ENCODE assay signal across 16 cellular contexts in the genomic region with DNA sequence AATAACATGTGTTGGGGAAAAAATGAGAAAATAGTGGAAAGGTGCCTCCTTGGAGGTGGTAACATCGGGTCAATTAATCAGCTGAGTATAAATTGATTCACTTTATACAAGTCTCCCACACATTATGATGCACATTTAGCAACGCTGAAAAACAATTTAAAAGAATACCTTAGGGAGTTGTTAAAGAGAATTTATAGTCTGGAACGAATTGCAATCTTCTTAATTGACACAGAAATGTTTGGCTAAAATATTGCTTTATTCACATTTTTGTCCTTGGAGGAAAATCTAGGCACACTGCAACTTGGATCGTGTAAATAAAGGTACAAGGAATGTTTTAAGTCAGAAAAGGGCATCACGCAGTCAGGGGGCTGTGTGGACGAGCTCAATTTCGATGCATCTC.
DNase-seq lines count a peak whose midpoint lies in the region; TF ChIP-seq lines count a peak whose summit lies in the region.
"Had no signal": no experiment of that assay in that cellular context is flagged by ENCODE, and none has a peak within 500 bp of the region (broad histone marks: within the 10 kb centered on the region; RNA-seq: fewer than 3 reads in every experiment).

No MANE protein-coding gene starts in this region.

- H3K36me3 Mint-ChIP-seq in MCF 10A (ENCODE audit: insufficient read depth, unreplicated experiment), result peaks cover 5% of the 10 kb centered on the region
- H3K36me3 Mint-ChIP-seq: activated CD4-positive, alpha-beta memory T cell treated with anti-CD3 and anti-CD28 coated beads for 36 hours had no signal

- H3K23ac ChIP-seq in mesendoderm (ENCODE audit: low read length), result no peak overlapping the region

- H2BK15ac ChIP-seq in mesendoderm (replicated peaks; ENCODE audit: low read depth), result no peak overlapping the region

- H3K9me3 Mint-ChIP-seq in MCF 10A (ENCODE audit: unreplicated experiment), result no peaks in the 10 kb centered on the region
- H3K9me3 Mint-ChIP-seq: activated CD4-positive, alpha-beta memory T cell treated with anti-CD3 and anti-CD28 coated beads for 36 hours; activated T-cell treated with anti-CD3 and anti-CD28 coated beads, Interleukin-2, amount 50 U/mL, for 4 hours; central memory CD8-positive, alpha-beta T cell had no signal

- no peaks in the 10 kb centered on the region for H3K79me2 ChIP-seq in mesendoderm (ENCODE audit: control insufficient read depth, insufficient read depth, low read length)

- WGBS in mesendoderm (ENCODE audit: extremely low coverage, insufficient coverage, low lambda C conversion rate), result no CpG with 5 or more reads among the region's 7 CpGs
- 24 to 28% methylated on average over 7 of the region's 7 CpGs for WGBS in thyroid gland, 2 donors

- peak overlapping the region in 2 of 3 donors; percentile 20 to 54 for H3K4me3 ChIP-seq in breast epithelium
- H3K4me3 ChIP-seq in duodenal mucosa (ENCODE audit: low read depth in 1 of 2, low read length in 2 of 2), result peak overlapping the region; percentile 35 to 59
- H3K4me3 ChIP-seq in mesendoderm (ENCODE audit: low read length), result no peak overlapping the region
- H3K4me3 ChIP-seq in thyroid gland (replicated peaks in 1 of 3), result peak overlapping the region in 1 of 3 donors; percentile 30
- no peak overlapping the region for H3K4me3 ChIP-seq in tibial artery
- H3K4me3 ChIP-seq: HAP-1, PC-9 had no signal

- no peaks in the 10 kb centered on the region for H3K4me1 ChIP-seq in breast epithelium
- H3K4me1 ChIP-seq in duodenal mucosa (ENCODE audit: control insufficient read depth in 1 of 2, insufficient read depth in 2 of 2, low read length in 2 of 2), result peaks cover 6 to 7% of the 10 kb centered on the region in 2 donors
- no peaks in the 10 kb centered on the region for H3K4me1 ChIP-seq in mesendoderm (ENCODE audit: control insufficient read depth, low read depth, low read length)
- H3K4me1 ChIP-seq in thyroid gland, result peaks cover 13 to 17% of the 10 kb centered on the region in 2 donors
- peaks cover 0 to 16% (median 11%) of the 10 kb centered on the region in 4 donors for H3K4me1 ChIP-seq in tibial artery

- TF ChIP-seq POLR2A in breast epithelium (IDR thresholded peaks at IDR 0.05) (no peak), thyroid gland (IDR thresholded peaks at IDR 0.05) (no peak)

- H3K27ac Mint-ChIP-seq in MCF 10A (ENCODE audit: low read depth, unreplicated experiment), result no peak overlapping the region
- H3K27ac Mint-ChIP-seq: activated CD4-positive, alpha-beta memory T cell treated with anti-CD3 and anti-CD28 coated beads for 36 hours had no signal

- peak overlapping the region; percentile 74 for H3K56ac ChIP-seq in mesendoderm (ENCODE audit: low read length)

- peaks cover 2 to 67% of the 10 kb centered on the region in 2 donors for H3K27me3 ChIP-seq in breast epithelium
- peaks cover 13 to 36% of the 10 kb centered on the region in 2 donors for H3K27me3 ChIP-seq in duodenal mucosa (ENCODE audit: control insufficient read depth in 1 of 2, insufficient read depth in 2 of 2, low read length in 2 of 2)
- peaks cover 4% of the 10 kb centered on the region for H3K27me3 ChIP-seq in mesendoderm (ENCODE audit: insufficient read depth, low read length, poor library complexity)
- H3K27me3 ChIP-seq in thyroid gland, result no peaks in the 10 kb centered on the region
- peaks cover 0 to 17% of the 10 kb centered on the region in 2 donors for H3K27me3 ChIP-seq in tibial artery

- no peak overlapping the region for H2BK5ac ChIP-seq in mesendoderm (ENCODE audit: low read length)

- peaks cover 20% of the 10 kb centered on the region for H3K4me1 Mint-ChIP-seq in MCF 10A (ENCODE audit: insufficient read depth, unreplicated experiment)

- no peak overlapping the region for H3K4me3 Mint-ChIP-seq in MCF 10A (ENCODE audit: unreplicated experiment)
- H3K4me3 Mint-ChIP-seq: activated CD4-positive, alpha-beta memory T cell treated with anti-CD3 and anti-CD28 coated beads for 36 hours; activated T-cell treated with anti-CD3 and anti-CD28 coated beads, Interleukin-2, amount 50 U/mL, for 4 hours; central memory CD8-positive, alpha-beta T cell had no signal

- peaks cover 26% of the 10 kb centered on the region for H3K27me3 Mint-ChIP-seq in MCF 10A (ENCODE audit: insufficient read depth, unreplicated experiment)

- no peaks in the 10 kb centered on the region for H3K79me1 ChIP-seq in mesendoderm (ENCODE audit: low read length)

- H3K9ac ChIP-seq in duodenal mucosa (ENCODE audit: low read depth in 1 of 2, low read length in 2 of 2), result no peak overlapping the region
- H3K9ac ChIP-seq in mesendoderm (ENCODE audit: low read length), result peak overlapping the region; percentile 61

- TF ChIP-seq CTCF in breast epithelium (IDR thresholded peaks at IDR 0.05), result no peak
- no peak for TF ChIP-seq CTCF in MCF 10A (IDR thresholded peaks at IDR 0.05; ENCODE audit: unreplicated experiment)
- TF ChIP-seq CTCF in thyroid gland (IDR thresholded peaks at IDR 0.05), result no peak
- no peak for TF ChIP-seq CTCF in tibial artery (IDR thresholded peaks at IDR 0.05)

- H3K4me2 ChIP-seq in mesendoderm (ENCODE audit: low read length), result peak overlapping the region; percentile 34

- CTCF ChIA-PET in MCF 10A (lab: Yijun Ruan, JAX), result interaction anchor here (0.6 kb wide), 1 partner anchor 234 kb away, joined by 3 read pairs; no protein-coding TSS in a partner anchor

- H3K18ac ChIP-seq in mesendoderm (ENCODE audit: low read length), result peak overlapping the region; percentile 31

- peak overlapping the region in 1 of 2 donors; percentile 56 for H3K27ac ChIP-seq in breast epithelium
- H3K27ac ChIP-seq in duodenal mucosa (ENCODE audit: low read depth, low read length), result no peak overlapping the region
- no peak overlapping the region for H3K27ac ChIP-seq in mesendoderm (ENCODE audit: low read depth, low read length)
- peak overlapping the region in 2 of 3 donors; percentile 71 for H3K27ac ChIP-seq in thyroid gland
- H3K27ac ChIP-seq in tibial artery, result no peak overlapping the region
- H3K27ac ChIP-seq: PC-9 had no signal

- H4K8ac ChIP-seq in mesendoderm (ENCODE audit: low read depth, low read length), result no peak overlapping the region

- no peak overlapping the region for H2AK5ac ChIP-seq in mesendoderm (ENCODE audit: low read length)

- H3K36me3 ChIP-seq in breast epithelium (no peaks in the 10 kb centered on the region), duodenal mucosa (ENCODE audit: control insufficient read depth in 1 of 2, insufficient read depth in 2 of 2, low read length in 2 of 2) (no peaks in the 10 kb centered on the region), mesendoderm (ENCODE audit: control insufficient read depth, insufficient read depth, low read length) (no peaks in the 10 kb centered on the region), thyroid gland (no peaks in the 10 kb centered on the region), tibial artery (no peaks in the 10 kb centered on the region)

- H2BK120ac ChIP-seq in mesendoderm (ENCODE audit: low read depth, low read length), result no peak overlapping the region

- no peak overlapping the region for H3K4ac ChIP-seq in mesendoderm (ENCODE audit: low read depth, low read length)

- H3K9me3 ChIP-seq in breast epithelium (no peaks in the 10 kb centered on the region), duodenal mucosa (ENCODE audit: control insufficient read depth in 1 of 2, low read length in 2 of 2) (no peaks in the 10 kb centered on the region), thyroid gland (no peaks in the 10 kb centered on the region), tibial artery (no peaks in the 10 kb centered on the region)
- H3K9me3 ChIP-seq: HAP-1 had no signal

- intact Hi-C loops in breast epithelium (cut with DNase I; ENCODE audit: low total_unique reads), result no loop called here
- intact Hi-C loops in MCF 10A (cut with micrococcal nuclease), result no loop called here
- intact Hi-C loops in thyroid gland (cut with DNase I), result no loop called here
- intact Hi-C loops in tibial artery (cut with DNase I; ENCODE audit: low total_unique reads), result no loop called here

- no peak overlapping the region for H4K5ac ChIP-seq in mesendoderm (ENCODE audit: low read length)

- DNase-seq in breast epithelium (ENCODE audit: low spot score in 2 of 2), result no peak
- no peak for DNase-seq in MCF 10A (ENCODE audit: unreplicated experiment)
- DNase-seq in mesendoderm, result no peak
- DNase-seq in thyroid gland, result no peak
- DNase-seq in activated gamma-delta T cell (lab: John Stamatoyannopoulos, UW), result no peak
- no peak for DNase-seq in hypothalamus (lab: John Stamatoyannopoulos, UW)
- DNase-seq in tibial artery, result no peak
- DNase-seq: activated CD4-positive, alpha-beta memory T cell treated with anti-CD3 and anti-CD28 coated beads for 36 hours; activated T-cell treated with anti-CD3 and anti-CD28 coated beads, Interleukin-2, amount 50 U/mL, for 4 hours; GDM1; NCI-H69; PC-9; SW 1271 had no signal

- POLR2A ChIA-PET in MCF 10A (lab: Yijun Ruan, JAX), result no interaction called here

- no TSS peak for BruUV-seq in MCF 10A (replicated peaks; lab: Mats Ljungman, UMichigan)

Comparison
In these comparisons a context has a peak if more than half of its experiments do, and no peak if none do; other contexts are left out.
1. H3K27ac ChIP-seq: peak in thyroid gland (2 of 3); none in duodenal mucosa (single experiment), mesendoderm (single experiment) and tibial artery (0 of 2).
2. H3K4me3 ChIP-seq: peak in breast epithelium (2 of 3) and duodenal mucosa (2 of 2); none in mesendoderm (single experiment) and tibial artery (0 of 2).